Comparison of ENCODE assay signal across 23 cellular contexts in genomic region chr7:151951672-151952338, GRCh38. TPM values are rescaled to one million over a fixed set of nuclear protein-coding genes. Genes with fewer than 3 reads are reported as not detected.
"Had no signal": no experiment of that assay in that cellular context is flagged by ENCODE, and none has a peak within 500 bp of the region (broad histone marks: within the 10 kb centered on the region; RNA-seq: fewer than 3 reads in every experiment).

No MANE protein-coding gene starts in this region.

- H3K27ac ChIP-seq: epithelial cell of prostate, esophagus squamous epithelium, ovary, right atrium auricular region, sigmoid colon, stomach, thoracic aorta, transverse colon had no signal

- H3K36me3 Mint-ChIP-seq: immature natural killer cell, natural killer cell had no signal

- H3K4me3 Mint-ChIP-seq: immature natural killer cell, natural killer cell, neural crest cell had no signal

- H3K4me1 Mint-ChIP-seq: immature natural killer cell, natural killer cell had no signal

- ATAC-seq: left ventricle myocardium superior, mucosa of descending colon, natural killer cell had no signal

- H3K9me3 Mint-ChIP-seq: immature natural killer cell, natural killer cell, neural crest cell had no signal

- DNase-seq: effector memory CD4-positive, alpha-beta T cell; esophagus squamous epithelium; foreskin fibroblast; immature natural killer cell; left ventricle myocardium superior; mammary epithelial cell; mucosa of descending colon; natural killer cell; ovary; sigmoid colon; small intestine; stimulated activated CD4-positive, alpha-beta T cell treated with anti-CD3 and anti-CD28 coated beads, Interleukin-12 subunit alpha, Interleukin-12 subunit beta, amount 100 ng/mL, for 4 hours; stimulated activated naive CD4-positive, alpha-beta T cell; stomach; substantia nigra; transverse colon had no signal

- H3K9me3 ChIP-seq: esophagus squamous epithelium, mucosa of descending colon, ovary, right atrium auricular region, stomach, thoracic aorta, transverse colon had no signal

- H3K27me3 ChIP-seq: ovary, right atrium auricular region, stomach had no signal

- H3K27ac Mint-ChIP-seq: immature natural killer cell, natural killer cell had no signal

- H3K4me1 ChIP-seq: esophagus squamous epithelium, right atrium auricular region, sigmoid colon, stomach, transverse colon had no signal

- H3K36me3 ChIP-seq: esophagus squamous epithelium, ovary, right atrium auricular region, sigmoid colon, stomach, thoracic aorta, transverse colon had no signal

- H3K4me3 ChIP-seq: esophagus squamous epithelium, mucosa of descending colon, ovary, right atrium auricular region, sigmoid colon, stomach, thoracic aorta, transverse colon had no signal

RNA-seq across cellular contexts. Expression of gene GALNTL5, which starts 4.4 kb away (rescaled TPM):
- total RNA-seq: esophagus squamous epithelium, left ventricle myocardium superior, mammary epithelial cell, mesenteric fat pad, mucosa of descending colon, natural killer cell, neural crest cell, ovary, posterior vena cava, right atrium auricular region, sigmoid colon, stomach, thoracic aorta, transverse colon had no signal
- polyA plus RNA-seq: immature natural killer cell, keratinocyte, mammary epithelial cell, ovary, sigmoid colon, small intestine, stomach had no signal
